ENCODE assay signal across 1 cellular context in the genomic region with DNA sequence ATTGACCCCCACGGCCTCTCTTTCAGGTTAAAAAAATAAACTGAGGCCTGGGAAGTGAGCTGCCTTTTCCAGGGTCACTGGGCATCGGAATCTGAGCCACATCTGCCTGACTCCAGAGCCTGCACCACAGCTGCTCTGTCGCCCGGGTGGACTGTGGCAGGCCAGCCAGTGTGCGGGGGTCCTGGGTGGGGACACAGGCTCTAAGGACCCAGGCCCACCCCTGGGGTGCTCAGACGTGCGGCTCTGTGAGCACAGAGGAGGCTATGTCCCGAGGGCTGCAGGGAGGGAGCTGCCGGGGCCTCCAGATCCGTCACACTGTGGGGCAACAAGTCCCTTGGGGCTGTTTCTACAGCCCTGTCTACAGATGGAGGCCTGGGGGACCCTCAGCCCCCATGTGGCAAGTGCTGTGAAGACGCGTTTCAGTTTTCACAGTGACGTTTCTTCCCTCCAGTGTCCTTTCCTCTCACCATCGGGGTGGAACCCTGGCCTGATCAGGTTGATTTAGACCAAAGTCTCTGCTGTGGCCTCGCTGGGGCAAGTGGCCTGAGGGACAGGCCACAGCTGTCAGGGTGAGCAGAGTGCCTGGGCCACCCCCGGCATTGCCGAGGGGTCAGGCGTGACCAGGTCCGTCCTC.
TF ChIP-seq lines count a peak whose summit lies in the region.

No MANE protein-coding gene starts in this region.

TF ChIP-seq in GM23338, 12 proteins besides CTCF, POLR2A, EP300 and RAD21:
- no peak for TF ChIP-seq ZNF462 (CRISPR knock-in tag; IDR thresholded peaks at IDR 0.05)
- no peak for TF ChIP-seq STAT1 (IDR thresholded peaks at IDR 0.05; ENCODE audit: unreplicated experiment)
- TF ChIP-seq JUNB (IDR thresholded peaks at IDR 0.05; ENCODE audit: unreplicated experiment) = no peak
- no peak for TF ChIP-seq ZNF331 (CRISPR knock-in tag; IDR thresholded peaks at IDR 0.05; ENCODE audit: low read depth)
- TF ChIP-seq, protein P1, sequence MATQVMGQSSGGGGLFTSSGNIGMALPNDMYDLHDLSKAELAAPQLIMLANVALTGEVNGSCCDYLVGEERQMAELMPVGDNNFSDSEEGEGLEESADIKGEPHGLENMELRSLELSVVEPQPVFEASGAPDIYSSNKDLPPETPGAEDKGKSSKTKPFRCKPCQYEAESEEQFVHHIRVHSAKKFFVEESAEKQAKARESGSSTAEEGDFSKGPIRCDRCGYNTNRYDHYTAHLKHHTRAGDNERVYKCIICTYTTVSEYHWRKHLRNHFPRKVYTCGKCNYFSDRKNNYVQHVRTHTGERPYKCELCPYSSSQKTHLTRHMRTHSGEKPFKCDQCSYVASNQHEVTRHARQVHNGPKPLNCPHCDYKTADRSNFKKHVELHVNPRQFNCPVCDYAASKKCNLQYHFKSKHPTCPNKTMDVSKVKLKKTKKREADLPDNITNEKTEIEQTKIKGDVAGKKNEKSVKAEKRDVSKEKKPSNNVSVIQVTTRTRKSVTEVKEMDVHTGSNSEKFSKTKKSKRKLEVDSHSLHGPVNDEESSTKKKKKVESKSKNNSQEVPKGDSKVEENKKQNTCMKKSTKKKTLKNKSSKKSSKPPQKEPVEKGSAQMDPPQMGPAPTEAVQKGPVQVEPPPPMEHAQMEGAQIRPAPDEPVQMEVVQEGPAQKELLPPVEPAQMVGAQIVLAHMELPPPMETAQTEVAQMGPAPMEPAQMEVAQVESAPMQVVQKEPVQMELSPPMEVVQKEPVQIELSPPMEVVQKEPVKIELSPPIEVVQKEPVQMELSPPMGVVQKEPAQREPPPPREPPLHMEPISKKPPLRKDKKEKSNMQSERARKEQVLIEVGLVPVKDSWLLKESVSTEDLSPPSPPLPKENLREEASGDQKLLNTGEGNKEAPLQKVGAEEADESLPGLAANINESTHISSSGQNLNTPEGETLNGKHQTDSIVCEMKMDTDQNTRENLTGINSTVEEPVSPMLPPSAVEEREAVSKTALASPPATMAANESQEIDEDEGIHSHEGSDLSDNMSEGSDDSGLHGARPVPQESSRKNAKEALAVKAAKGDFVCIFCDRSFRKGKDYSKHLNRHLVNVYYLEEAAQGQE (IDR thresholded peaks at IDR 0.05; ENCODE audit: unreplicated experiment) = no peak
